In genomic region chr14:68546839-68547238, GRCh38 we compare ENCODE assay signal across 8 cellular contexts.
A peak's percentile ranks its signal among the peaks of the same experiment; 100 is the strongest.
DNase-seq lines count a peak whose midpoint lies in the region; ATAC-seq and TF ChIP-seq lines count a peak whose summit lies in the region.

No MANE protein-coding gene starts in this region.

- no peaks in the 10 kb centered on the region for H3K27me3 ChIP-seq in ascending aorta
- H3K27me3 ChIP-seq in left ventricle myocardium inferior (ENCODE audit: low read depth) = no peaks in the 10 kb centered on the region
- no peaks in the 10 kb centered on the region for H3K27me3 ChIP-seq in skeletal muscle tissue (ENCODE audit: control insufficient read depth in 3 of 3, insufficient read depth in 3 of 3, low read length in 3 of 3)

- H3K9me3 ChIP-seq in ascending aorta (no peaks in the 10 kb centered on the region), left ventricle myocardium inferior (replicated peaks) (no peaks in the 10 kb centered on the region), skeletal muscle tissue (ENCODE audit: control insufficient read depth in 3 of 3, low read length in 3 of 3) (no peaks in the 10 kb centered on the region)

- no peak overlapping the region for H3K4me3 ChIP-seq in ascending aorta
- no peak overlapping the region for H3K4me3 ChIP-seq in left ventricle myocardium inferior
- H3K4me3 ChIP-seq in skeletal muscle tissue (ENCODE audit: low read length in 3 of 3) = no peak overlapping the region

- no peaks in the 10 kb centered on the region for H3K27me3 Mint-ChIP-seq in stimulated activated naive B cell treated with anti-CD40 and anti-IgM and Interleukin-4, amounts not matched to agents 10 μg/mL and 1 μg/mL and 100 μg/mL, for 72 hours

- intact Hi-C loops in ascending aorta (cut with DNase I) = loop anchor here (2.0 to 10.0 kb wide), 9 partner anchors 20 to 605 kb away; partner anchors contain the start of gene ZFP36L1
- intact Hi-C loops in left ventricle myocardium inferior (cut with micrococcal nuclease) = no loop called here

- H3K9me3 Mint-ChIP-seq in stimulated activated naive B cell treated with anti-CD40 and anti-IgM and Interleukin-4, amounts not matched to agents 10 μg/mL and 1 μg/mL and 100 μg/mL, for 72 hours = no peaks in the 10 kb centered on the region

- H3K4me3 Mint-ChIP-seq in stimulated activated naive B cell treated with anti-CD40 and anti-IgM and Interleukin-4, amounts not matched to agents 10 μg/mL and 1 μg/mL and 100 μg/mL, for 72 hours = no peak overlapping the region

- DNase-seq in EL = peak; percentile 86
- no peak for DNase-seq in ascending aorta (ENCODE audit: low spot score in 2 of 2)
- no peak for DNase-seq in left ventricle myocardium inferior
- no peak for DNase-seq in HuH-7.5 (ENCODE audit: low spot score)
- DNase-seq in Ammon's horn (ENCODE audit: low spot score) = no peak
- no peak for DNase-seq in stimulated activated naive B cell treated with anti-CD40 and anti-IgM and Interleukin-4, amounts not matched to agents 10 μg/mL and 1 μg/mL and 100 μg/mL, for 72 hours
- DNase-seq in activated CD4-positive, alpha-beta T cell treated with anti-CD3 and anti-CD28 coated beads for 4 hours = no peak

- H3K27ac ChIP-seq in ascending aorta = peak overlapping the region; percentile 96 to 98
- peak overlapping the region; percentile 97 for H3K27ac ChIP-seq in left ventricle myocardium inferior (replicated peaks)
- peak overlapping the region; percentile 96 for H3K27ac ChIP-seq in skeletal muscle tissue (ENCODE audit: low read depth, low read length)

- no peak overlapping the region for H3K27ac Mint-ChIP-seq in stimulated activated naive B cell treated with anti-CD40 and anti-IgM and Interleukin-4, amounts not matched to agents 10 μg/mL and 1 μg/mL and 100 μg/mL, for 72 hours

- H3K9ac ChIP-seq in skeletal muscle tissue (ENCODE audit: low read depth in 1 of 3, low read length in 3 of 3) = peak overlapping the region in 1 of 3 donors; percentile 48

- H3K36me3 ChIP-seq in ascending aorta (no peaks in the 10 kb centered on the region), left ventricle myocardium inferior (no peaks in the 10 kb centered on the region), skeletal muscle tissue (ENCODE audit: control insufficient read depth in 3 of 3, insufficient read depth in 3 of 3, low read length in 3 of 3) (no peaks in the 10 kb centered on the region)

- H3K4me1 ChIP-seq in ascending aorta = peaks cover 27 to 74% of the 10 kb centered on the region in 2 donors
- H3K4me1 ChIP-seq in left ventricle myocardium inferior = peaks cover 82% of the 10 kb centered on the region
- peaks cover 54 to 68% (median 54%) of the 10 kb centered on the region in 3 donors for H3K4me1 ChIP-seq in skeletal muscle tissue (ENCODE audit: control insufficient read depth in 3 of 3, insufficient read depth in 3 of 3, low read length in 3 of 3)

- peaks cover 19 to 32% of the 10 kb centered on the region in 2 donors for H3K4me1 Mint-ChIP-seq in stimulated activated naive B cell treated with anti-CD40 and anti-IgM and Interleukin-4, amounts not matched to agents 10 μg/mL and 1 μg/mL and 100 μg/mL, for 72 hours

- TF ChIP-seq CTCF in ascending aorta (IDR thresholded peaks at IDR 0.05) (no peak), left ventricle myocardium inferior (IDR thresholded peaks at IDR 0.05; ENCODE audit: borderline replicate concordance) (no peak)

- peaks cover 0 to 6% of the 10 kb centered on the region in 2 donors for H3K36me3 Mint-ChIP-seq in stimulated activated naive B cell treated with anti-CD40 and anti-IgM and Interleukin-4, amounts not matched to agents 10 μg/mL and 1 μg/mL and 100 μg/mL, for 72 hours

- ATAC-seq in stimulated activated naive B cell treated with anti-CD40 and anti-IgM and Interleukin-4, amounts not matched to agents 10 μg/mL and 1 μg/mL and 100 μg/mL, for 72 hours (replicated peaks) = no peak
